19 cellular contexts compared by ENCODE assay signal in the genomic region with DNA sequence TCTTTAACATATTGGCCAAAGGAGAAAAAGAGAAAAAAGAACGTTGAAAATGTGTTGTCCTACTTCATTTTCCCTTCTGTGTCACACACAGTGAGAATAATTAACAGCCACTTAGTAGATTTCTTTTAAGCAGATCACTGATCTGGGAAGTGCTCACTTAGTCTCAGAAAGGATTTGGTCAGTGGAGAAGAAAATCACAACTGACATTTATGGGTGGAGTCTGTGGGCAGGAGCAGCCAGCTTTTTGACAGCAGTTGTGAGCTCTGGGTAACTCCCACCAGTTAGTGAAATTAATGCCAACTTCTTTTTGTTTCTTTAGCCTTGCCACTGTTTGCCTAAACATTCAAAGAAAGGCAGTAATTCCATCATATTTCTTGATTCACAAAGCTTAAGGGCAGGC. TPM values are rescaled to one million over a fixed set of nuclear protein-coding genes. Genes with fewer than 3 reads are reported as not detected.
DNase-seq lines count a peak whose midpoint lies in the region; ATAC-seq and TF ChIP-seq lines count a peak whose summit lies in the region.
"Had no signal": no experiment of that assay in that cellular context is flagged by ENCODE, and none has a peak within 500 bp of the region (broad histone marks: within the 10 kb centered on the region; RNA-seq: fewer than 3 reads in every experiment).

No MANE protein-coding gene starts in this region.

- H3K9me3 Mint-ChIP-seq in stimulated activated naive CD8-positive, alpha-beta T cell treated with anti-CD3 and anti-CD28 coated beads, Interleukin-15, amount 100 ng/mL, for 72 hours, result peaks cover 8 to 17% of the 10 kb centered on the region in 2 donors
- H3K9me3 Mint-ChIP-seq in activated naive CD4-positive, alpha-beta T cell treated with anti-CD3 and anti-CD28 coated beads, Interleukin-2, amount 10 ng/mL, durations not matched to agents 7 days and 5 days, result no peaks in the 10 kb centered on the region

- H3K27me3 ChIP-seq in adipocyte (replicated peaks; ENCODE audit: control insufficient read depth, insufficient read depth, low read length), result no peaks in the 10 kb centered on the region
- H3K27me3 ChIP-seq: dorsolateral prefrontal cortex, SJSA1 had no signal

- ATAC-seq in GM21423 (IDR thresholded peaks at IDR 0.05; ENCODE audit: unreplicated experiment) (peak; percentile 75), HG03354 (IDR thresholded peaks at IDR 0.05; ENCODE audit: poor library complexity, severe bottlenecking, unreplicated experiment) (peak; percentile 70), HG03442 (IDR thresholded peaks at IDR 0.05; ENCODE audit: unreplicated experiment) (no peak)
- ATAC-seq in stimulated activated naive CD8-positive, alpha-beta T cell treated with anti-CD3 and anti-CD28 coated beads, Interleukin-15, amount 100 ng/mL, for 72 hours, result no peak
- ATAC-seq: lower lobe of right lung had no signal

- H3K4me1 ChIP-seq in adipocyte (ENCODE audit: control insufficient read depth, insufficient read depth, low read length), result no peaks in the 10 kb centered on the region
- H3K4me1 ChIP-seq: lower lobe of right lung, SJSA1 had no signal

- no peak overlapping the region for H3K27ac Mint-ChIP-seq in stimulated activated naive CD8-positive, alpha-beta T cell treated with anti-CD3 and anti-CD28 coated beads, Interleukin-15, amount 100 ng/mL, for 72 hours
- H3K27ac Mint-ChIP-seq in activated naive CD4-positive, alpha-beta T cell treated with anti-CD3 and anti-CD28 coated beads, Interleukin-2, amount 10 ng/mL, durations not matched to agents 7 days and 5 days, result no peak overlapping the region
- H3K27ac Mint-ChIP-seq: CD4-positive, CD25-positive, alpha-beta regulatory T cell had no signal

- no peak overlapping the region for H3K4me3 Mint-ChIP-seq in stimulated activated naive CD8-positive, alpha-beta T cell treated with anti-CD3 and anti-CD28 coated beads, Interleukin-15, amount 100 ng/mL, for 72 hours
- H3K4me3 Mint-ChIP-seq in activated naive CD4-positive, alpha-beta T cell treated with anti-CD3 and anti-CD28 coated beads, Interleukin-2, amount 10 ng/mL, durations not matched to agents 7 days and 5 days, result no peak overlapping the region
- H3K4me3 Mint-ChIP-seq: CD4-positive, CD25-positive, alpha-beta regulatory T cell; neural crest cell had no signal

- no peak for TF ChIP-seq CTCF in retinal pigment epithelial cell (conservative IDR thresholded peaks at IDR 0.05; ENCODE audit: low read depth, low read length)

- H3K36me3 Mint-ChIP-seq in activated naive CD4-positive, alpha-beta T cell treated with anti-CD3 and anti-CD28 coated beads, Interleukin-2, amount 10 ng/mL, durations not matched to agents 7 days and 5 days, result no peaks in the 10 kb centered on the region
- H3K36me3 Mint-ChIP-seq: CD4-positive, CD25-positive, alpha-beta regulatory T cell had no signal

- H3K36me3 ChIP-seq in adipocyte (ENCODE audit: control insufficient read depth, insufficient read depth, low read length, severe bottlenecking), result no peaks in the 10 kb centered on the region
- H3K36me3 ChIP-seq: lower lobe of right lung, SJSA1 had no signal

- H3K9ac ChIP-seq in adipocyte (ENCODE audit: low read length), result no peak overlapping the region

- H3K4me1 Mint-ChIP-seq in stimulated activated naive CD8-positive, alpha-beta T cell treated with anti-CD3 and anti-CD28 coated beads, Interleukin-15, amount 100 ng/mL, for 72 hours, result no peaks in the 10 kb centered on the region
- no peaks in the 10 kb centered on the region for H3K4me1 Mint-ChIP-seq in activated naive CD4-positive, alpha-beta T cell treated with anti-CD3 and anti-CD28 coated beads, Interleukin-2, amount 10 ng/mL, durations not matched to agents 7 days and 5 days
- H3K4me1 Mint-ChIP-seq: CD4-positive, CD25-positive, alpha-beta regulatory T cell had no signal

- no peaks in the 10 kb centered on the region for H3K27me3 Mint-ChIP-seq in stimulated activated naive CD8-positive, alpha-beta T cell treated with anti-CD3 and anti-CD28 coated beads, Interleukin-15, amount 100 ng/mL, for 72 hours
- H3K27me3 Mint-ChIP-seq in activated naive CD4-positive, alpha-beta T cell treated with anti-CD3 and anti-CD28 coated beads, Interleukin-2, amount 10 ng/mL, durations not matched to agents 7 days and 5 days, result no peaks in the 10 kb centered on the region

- H3K9me3 ChIP-seq in adipocyte (ENCODE audit: control insufficient read depth, low read length), result peaks cover 6% of the 10 kb centered on the region
- H3K9me3 ChIP-seq: lower lobe of right lung, SJSA1 had no signal

- no peak overlapping the region for H3K4me3 ChIP-seq in adipocyte (ENCODE audit: low read length)
- H3K4me3 ChIP-seq in retinal pigment epithelial cell (ENCODE audit: low read length), result no peak overlapping the region
- H3K4me3 ChIP-seq: dorsolateral prefrontal cortex, lower lobe of right lung, SJSA1, skin epidermis had no signal

- CTCF ChIA-PET in activated naive CD4-positive, alpha-beta T cell treated with anti-CD3 and anti-CD28 coated beads, Interleukin-2, amount 10 ng/mL, durations not matched to agents 7 days and 5 days (lab: Charles Lee), result no interaction called here

- DNase-seq in adipocyte (ENCODE audit: low read depth) (peak; percentile 27), retinal pigment epithelial cell (ENCODE audit: low read depth) (peak; percentile 91), posterior vena cava (ENCODE audit: low spot score) (no peak)
- DNase-seq in stimulated activated naive CD8-positive, alpha-beta T cell treated with anti-CD3 and anti-CD28 coated beads, Interleukin-15, amount 100 ng/mL, for 72 hours, result no peak
- DNase-seq in activated naive CD4-positive, alpha-beta T cell treated with anti-CD3 and anti-CD28 coated beads, Interleukin-2, amount 10 ng/mL, durations not matched to agents 7 days and 5 days, result no peak
- DNase-seq: activated gamma-delta T cell; CD4-positive, CD25-positive, alpha-beta regulatory T cell; dorsolateral prefrontal cortex; Kasumi-1; lower lobe of right lung; NCI-H2029 treated with DMSO at 0.1 percent for 48 hours; NK-92 treated with Interleukin-12 subunit alpha and Interleukin-12 subunit beta, amount 100 ng/mL, for 24 hours had no signal

- intact Hi-C loops in posterior vena cava (cut with DNase I), result no loop called here

RNA-seq across cellular contexts. Expression of a gene that starts 49.7 kb away (rescaled TPM):
- total RNA-seq in posterior vena cava, result 10 to 100 TPM; 45.3 to 53.8 TPM
- total RNA-seq: G401 had no signal

Comparison
In these comparisons a context has a peak if more than half of its experiments do, and no peak if none do; other contexts are left out.
1. ATAC-seq: peak in GM21423 (single experiment) and HG03354 (single experiment); none in HG03442 (single experiment) and stimulated activated naive CD8-positive, alpha-beta T cell treated with anti-CD3 and anti-CD28 coated beads, Interleukin-15, amount 100 ng/mL, for 72 hours (single experiment).
2. DNase-seq: peak in adipocyte (single experiment) and retinal pigment epithelial cell (single experiment); none in stimulated activated naive CD8-positive, alpha-beta T cell treated with anti-CD3 and anti-CD28 coated beads, Interleukin-15, amount 100 ng/mL, for 72 hours (0 of 2), activated naive CD4-positive, alpha-beta T cell treated with anti-CD3 and anti-CD28 coated beads, Interleukin-2, amount 10 ng/mL, durations not matched to agents 7 days and 5 days (single experiment) and posterior vena cava (single experiment).